In genomic region chr12:27101290-27101689, GRCh38 we compare ENCODE assay signal across 25 cellular contexts. TPM values are rescaled to one million over a fixed set of nuclear protein-coding genes. Genes with fewer than 3 reads are reported as not detected.
"Had no signal": no experiment of that assay in that cellular context is flagged by ENCODE, and none has a peak within 500 bp of the region (broad histone marks: within the 10 kb centered on the region; RNA-seq: fewer than 3 reads in every experiment).

No MANE protein-coding gene starts in this region.

- DNase-seq: activated CD4-positive, alpha-beta T cell treated with anti-CD3 and anti-CD28 coated beads for 1 hour; activated CD8-positive, alpha-beta memory T cell treated with anti-CD3 and anti-CD28 coated beads for 24 hours; activated CD8-positive, alpha-beta memory T cell treated with anti-CD3 and anti-CD28 coated beads, Interleukin-2, amount 50 U/mL, for 48 hours; activated effector memory CD4-positive, alpha-beta T cell treated with Interleukin-2 at 50 U/mL for 16 hours; activated naive CD4-positive, alpha-beta T cell treated with anti-CD3 and anti-CD28 coated beads, Interleukin-2, amount 50 U/mL, for 16 hours; activated T-cell treated with anti-CD3 and anti-CD28 coated beads, Interleukin-2, amount 50 U/mL, for 48 hours; effector memory CD8-positive, alpha-beta T cell; erythroblast; hypothalamus; islet precursor cell; midbrain; stimulated activated CD4-positive, alpha-beta T cell treated with anti-CD3 and anti-CD28 coated beads, Interleukin-4, amount 100 ng/mL, for 1 hour; stomach; trophoblast cell; WERI-Rb-1 had no signal

- H3K27ac Mint-ChIP-seq: effector memory CD8-positive, alpha-beta T cell; nephron had no signal

- H3K4me3 Mint-ChIP-seq: effector memory CD8-positive, alpha-beta T cell; nephron had no signal

- FAIRE-seq: frontal cortex had no signal

- H3K27me3 Mint-ChIP-seq: effector memory CD8-positive, alpha-beta T cell had no signal

- H3K9me3 Mint-ChIP-seq: effector memory CD8-positive, alpha-beta T cell; nephron had no signal

- H3K27ac ChIP-seq: cardiac muscle cell, parathyroid adenoma, stomach, WERI-Rb-1 had no signal

RNA-seq across cellular contexts. Expression of gene C12orf71, which starts 18.9 kb away (rescaled TPM):
- total RNA-seq: cardiac muscle cell, dermis microvascular lymphatic vessel endothelial cell, frontal cortex, left lobe of liver, lung, sciatic nerve, smooth muscle cell, stomach, temporal lobe had no signal
